In genomic region chr20:3820048-3820900, GRCh38 we compare ENCODE assay signal across 8 cellular contexts.
DNase-seq lines count a peak whose midpoint lies in the region; ATAC-seq lines count a peak whose summit lies in the region.

AP5S1 (plus strand) TSS chr20:3820547; CDS start chr20:3822118, 1,571 bp downstream.

- ATAC-seq in GM19468 (IDR thresholded peaks at IDR 0.05; ENCODE audit: extremely low read depth, unreplicated experiment) = peak; percentile 61

- DNase-seq in COLO829 (ENCODE audit: low spot score) (peak; percentile 87), HS-5 (ENCODE audit: low read depth) (peak; percentile 91), NK-92 (lab: John Stamatoyannopoulos, UW; ENCODE audit: unreplicated experiment) (peak; percentile 59), medulla oblongata (ENCODE audit: extremely low spot score) (peak; percentile 97)
- DNase-seq in activated CD8-positive, alpha-beta memory T cell treated with anti-CD3 and anti-CD28 coated beads for 1 hour (ENCODE audit: extremely low read depth in 1 of 2, low read depth in 1 of 2) = peak; percentile 82 to 83
- DNase-seq in effector CD8-positive, alpha-beta T cell (lab: John Stamatoyannopoulos, UW) = peak; percentile 84
- peak; percentile 81 for DNase-seq in stimulated activated CD8-positive, alpha-beta memory T cell treated with anti-CD3 and anti-CD28 coated beads, Interleukin-12 subunit alpha, Interleukin-12 subunit beta, amount 100 ng/mL, for 24 hours (ENCODE audit: extremely low read depth)

Comparison
In these comparisons a context has a peak if more than half of its experiments do, and no peak if none do; other contexts are left out.
1. Peak in every context shown above with its lines: DNase-seq and ATAC-seq.